Comparison of ENCODE assay signal across 1 cellular context in genomic region chr5:91032125-91032524, GRCh38.
TF ChIP-seq lines count a peak whose summit lies in the region.

No MANE protein-coding gene starts in this region.

TF ChIP-seq in GM23338, 12 proteins besides CTCF, POLR2A, EP300 and RAD21 (continued from another document):
- no peak for TF ChIP-seq ZNF462 (CRISPR knock-in tag; IDR thresholded peaks at IDR 0.05)
- TF ChIP-seq ZNF331 (CRISPR knock-in tag; IDR thresholded peaks at IDR 0.05; ENCODE audit: low read depth) = no peak
- no peak for TF ChIP-seq NANOG (IDR thresholded peaks at IDR 0.05; ENCODE audit: borderline replicate concordance)
- TF ChIP-seq JUNB (IDR thresholded peaks at IDR 0.05; ENCODE audit: unreplicated experiment) = no peak
- TF ChIP-seq POLR2AphosphoS5 (IDR thresholded peaks at IDR 0.05; ENCODE audit: low read depth) = no peak
- no peak for TF ChIP-seq ZNF114 (CRISPR knock-in tag; IDR thresholded peaks at IDR 0.05)
- no peak for TF ChIP-seq CREB1 (CRISPR knock-in tag; IDR thresholded peaks at IDR 0.05; ENCODE audit: low read depth)
- no peak for TF ChIP-seq REST (IDR thresholded peaks at IDR 0.05; ENCODE audit: unreplicated experiment)
- TF ChIP-seq STAT1 (IDR thresholded peaks at IDR 0.05; ENCODE audit: unreplicated experiment) = no peak
- no peak for TF ChIP-seq EZH2phosphoT487 (IDR thresholded peaks at IDR 0.05; ENCODE audit: unreplicated experiment)
